18 cellular contexts compared by ENCODE assay signal in genomic region chr12:27213304-27213703, GRCh38. TPM values are rescaled to one million over a fixed set of nuclear protein-coding genes. Genes with fewer than 3 reads are reported as not detected.
DNase-seq lines count a peak whose midpoint lies in the region; ATAC-seq, FAIRE-seq and TF ChIP-seq lines count a peak whose summit lies in the region.
"Had no signal": no experiment of that assay in that cellular context is flagged by ENCODE, and none has a peak within 500 bp of the region (broad histone marks: within the 10 kb centered on the region; RNA-seq: fewer than 3 reads in every experiment).

No MANE protein-coding gene starts in this region.

- peak overlapping the region; percentile 53 for H3K27ac ChIP-seq in OCI-LY3 (ENCODE audit: low read length)
- H3K27ac ChIP-seq in hepatocyte = peak overlapping the region; percentile 17
- peak overlapping the region; percentile 91 for H3K27ac ChIP-seq in HepG2 (ENCODE audit: extremely low read length, insufficient read depth, low read length)
- H3K27ac ChIP-seq in ovary = no peak overlapping the region

- intact Hi-C loops in HepG2 (cut with micrococcal nuclease; ENCODE audit: unreplicated experiment) = no loop called here
- intact Hi-C loops in ovary (cut with DNase I) = no loop called here

- H4K20me1 ChIP-seq in OCI-LY3 (ENCODE audit: insufficient read depth, low read length) = no peaks in the 10 kb centered on the region
- no peaks in the 10 kb centered on the region for H4K20me1 ChIP-seq in hepatocyte (ENCODE audit: insufficient read depth, poor library complexity, severe bottlenecking)
- no peaks in the 10 kb centered on the region for H4K20me1 ChIP-seq in HepG2 (ENCODE audit: insufficient read depth, low read length)

- no peaks in the 10 kb centered on the region for H3K9me2 ChIP-seq in hepatocyte (replicated peaks; ENCODE audit: insufficient read depth)

- 75% methylated on average over 2 of the region's 2 CpGs for WGBS in hepatocyte (ENCODE audit: low lambda C conversion rate, missing lambda C conversion rate)
- 3% methylated on average over 2 of the region's 2 CpGs for WGBS in HepG2 (ENCODE audit: low lambda C conversion rate)
- 84 to 89% (median 84%) methylated on average over 2 of the region's 2 CpGs for WGBS in ovary, 3 donors

- BruUV-seq in HepG2 (replicated peaks; lab: Mats Ljungman, UMichigan) = no TSS peak

- no peak for TF ChIP-seq CTCF in OCI-LY3 (IDR thresholded peaks at IDR 0.05; ENCODE audit: low read depth, low read length)
- TF ChIP-seq CTCF in hepatocyte (IDR thresholded peaks at IDR 0.05; ENCODE audit: poor library complexity) = no peak
- TF ChIP-seq CTCF in HepG2 (CRISPR knock-in tag; IDR thresholded peaks at IDR 0.05) = no peak
- TF ChIP-seq CTCF in ovary (IDR thresholded peaks at IDR 0.05) = no peak

- H3K4me2 ChIP-seq in OCI-LY3 (ENCODE audit: low read length) = peak overlapping the region; percentile 23
- H3K4me2 ChIP-seq in hepatocyte = no peak overlapping the region
- H3K4me2 ChIP-seq in HepG2 (ENCODE audit: low read depth, low read length) = peak overlapping the region; percentile 89

- POLR2A ChIA-PET in HepG2 (lab: Yijun Ruan, JAX) = interaction anchor here (0.6 to 1.8 kb wide), 4 partner anchors 11 to 89 kb away, joined by 3 to 4 read pairs (median 4); partner anchors contain the start of gene STK38L

- CTCF ChIA-PET in HepG2 (lab: Yijun Ruan, JAX; ENCODE audit: low intra/inter-chr PET ratio, low total read pairs) = no interaction called here

- H3K79me2 ChIP-seq in OCI-LY3 (ENCODE audit: low read length) (no peaks in the 10 kb centered on the region), hepatocyte (no peaks in the 10 kb centered on the region), HepG2 (ENCODE audit: insufficient read depth, low read length) (no peaks in the 10 kb centered on the region)

- H2AFZ ChIP-seq in OCI-LY3 (ENCODE audit: low read depth, low read length) (peak overlapping the region; percentile 48; the same call in 1 of the 2 replicates), hepatocyte (no peak overlapping the region), HepG2 (ENCODE audit: low read length) (no peak overlapping the region)

- H3K9ac ChIP-seq in OCI-LY3 (ENCODE audit: low read length) = peak overlapping the region; percentile 33; the same call in 1 of the 2 replicates
- no peak overlapping the region; the same call in 1 of the 2 replicates for H3K9ac ChIP-seq in HepG2 (ENCODE audit: insufficient read depth, low read depth, low read length)

- peaks cover 13% of the 10 kb centered on the region; the same call in 1 of the 2 replicates for H3K9me3 ChIP-seq in OCI-LY3 (ENCODE audit: insufficient read depth, low read length)
- H3K9me3 ChIP-seq in hepatocyte (ENCODE audit: low read depth) = no peaks in the 10 kb centered on the region
- no peaks in the 10 kb centered on the region for H3K9me3 ChIP-seq in HepG2 (ENCODE audit: low read length)
- H3K9me3 ChIP-seq in ovary = no peaks in the 10 kb centered on the region
- H3K9me3 ChIP-seq: BE2C had no signal

- H3K27me3 ChIP-seq in OCI-LY3 (ENCODE audit: low read depth, low read length) (no peaks in the 10 kb centered on the region), hepatocyte (no peaks in the 10 kb centered on the region), HepG2 (ENCODE audit: control insufficient read depth in 1 of 2, insufficient read depth in 2 of 2, low read length in 2 of 2) (no peaks in the 10 kb centered on the region), ovary (no peaks in the 10 kb centered on the region)
- H3K27me3 ChIP-seq: BE2C had no signal

- DNase-seq in hepatocyte (ENCODE audit: low spot score) (no peak), HepG2 (ENCODE audit: low spot score) (peak; percentile 13), SK-N-DZ (ENCODE audit: low spot score) (no peak), ovary (no peak)
- DNase-seq: ACHN; BE2C; C1 segment of cervical spinal cord; CD4-positive, CD25-positive, alpha-beta regulatory T cell; CD8-positive, alpha-beta memory T cell; COR-L47; DMS 273 treated with DMSO at 0.1 percent for 48 hours; GOT3; H7; HFFc6 had no signal

- peak; percentile 49 for FAIRE-seq in HepG2 (lab: Jason Lieb, UNC)
- FAIRE-seq: A204.1, G401.6 had no signal

- TF ChIP-seq RAD21 in HepG2 (CRISPR knock-in tag; IDR thresholded peaks at IDR 0.05) = no peak

- ATAC-seq in HepG2 (peak; percentile 14), HG03175 (IDR thresholded peaks at IDR 0.05; ENCODE audit: unreplicated experiment) (no peak)

- H3K36me3 ChIP-seq in OCI-LY3 (replicated peaks; ENCODE audit: low read depth, low read length) (peaks cover 16% of the 10 kb centered on the region), hepatocyte (replicated peaks; ENCODE audit: insufficient read depth, low read depth) (no peaks in the 10 kb centered on the region), HepG2 (replicated peaks in 1 of 2; ENCODE audit: control insufficient read depth in 1 of 2, insufficient read depth in 2 of 2, low read length in 2 of 2) (no peaks in the 10 kb centered on the region), ovary (no peaks in the 10 kb centered on the region)
- H3K36me3 ChIP-seq: BE2C had no signal

- TF ChIP-seq EP300 in HepG2 (IDR thresholded peaks at IDR 0.05; ENCODE audit: low read depth in 2 of 2, low read length in 2 of 2) (no peak), HepG2 (CRISPR knock-in tag; IDR thresholded peaks at IDR 0.05; ENCODE audit: borderline replicate concordance) (no peak), ovary (IDR thresholded peaks at IDR 0.05) (no peak)

- peaks cover 59% of the 10 kb centered on the region for H3K4me1 ChIP-seq in OCI-LY3 (ENCODE audit: low read length)
- H3K4me1 ChIP-seq in hepatocyte (ENCODE audit: insufficient read depth) = peaks cover 4% of the 10 kb centered on the region
- H3K4me1 ChIP-seq in HepG2 (ENCODE audit: insufficient read depth, low read length) = peaks cover 23% of the 10 kb centered on the region
- H3K4me1 ChIP-seq in ovary (ENCODE audit: insufficient read depth) = no peaks in the 10 kb centered on the region
- H3K4me1 ChIP-seq: BE2C had no signal

- in situ Hi-C loops in HepG2 (cut with HindIII; ENCODE audit: extremely low pct_ligation_motif_present, low pct_unique_long_range_greater_than_20kb) = no loop called here

- TF ChIP-seq POLR2A in HepG2 (IDR thresholded peaks at IDR 0.05; ENCODE audit: insufficient read depth in 1 of 2, low read depth in 2 of 2, low read length in 2 of 2) = no peak
- no peak for TF ChIP-seq POLR2A in ovary (IDR thresholded peaks at IDR 0.05)

- H3K4me3 ChIP-seq in OCI-LY3 (ENCODE audit: low read length) (no peak overlapping the region), hepatocyte (no peak overlapping the region), HepG2 (replicated peaks in 1 of 3; ENCODE audit: insufficient read depth in 1 of 3, low read depth in 2 of 3, low read length in 3 of 3) (peak overlapping the region; percentile 24 to 72 (median 57); a peak in 4 of 6 replicates), ovary (no peak overlapping the region)

TF ChIP-seq in HepG2, 621 proteins besides CTCF, POLR2A, EP300 and RAD21 (continues in another document):
- TF ChIP-seq ZNF468 (CRISPR knock-in tag; IDR thresholded peaks at IDR 0.05) (no peak), MTF2 (CRISPR knock-in tag; IDR thresholded peaks at IDR 0.05; ENCODE audit: borderline replicate concordance) (no peak), ZNF317 (CRISPR knock-in tag; IDR thresholded peaks at IDR 0.05) (peak; percentile 25; the same call in 1 of the 2 replicates), HNF4A (CRISPR knock-in tag; IDR thresholded peaks at IDR 0.05) (peak; percentile 65), ZFP36L1 (CRISPR knock-in tag; IDR thresholded peaks at IDR 0.05) (no peak), ZNF205 (CRISPR knock-in tag; IDR thresholded peaks at IDR 0.05) (no peak)

RNA-seq across cellular contexts. Expression of gene STK38L, which starts 30.8 kb away (rescaled TPM):
- 34.2 and 36.7 TPM in 2 replicates for total RNA-seq in hepatocyte
- polyA plus RNA-seq in hepatocyte = 15.1 and 18.8 TPM in 2 replicates
- 26.4 and 50.0 TPM in 2 replicates for total RNA-seq in HepG2 (2016; rRNA removed; fragmentation: Illumina TruSeq; extraction: Trizol)
- 3.3 and 3.9 TPM in 2 replicates for total RNA-seq in HepG2 (2016; cell fraction: cytosol; rRNA removed; fragmentation: Illumina TruSeq; extraction: Trizol; ENCODE audit: low read depth)
- total RNA-seq in HepG2 (2016; cell fraction: insoluble cytoplasmic fraction; rRNA removed; fragmentation: Illumina TruSeq; extraction: Trizol) = 28.4 and 50.0 TPM in 2 replicates
- 9.2 and 9.5 TPM in 2 replicates for total RNA-seq in HepG2 (2016; cell fraction: membrane; rRNA removed; fragmentation: Illumina TruSeq; extraction: Trizol)
- total RNA-seq in HepG2 (2016; cell fraction: nucleus; rRNA removed; fragmentation: Illumina TruSeq; extraction: Trizol) = 16.6 and 22.0 TPM in 2 replicates
- polyA plus RNA-seq in HepG2 (2011; rRNA removed) = 5.6 and 6.1 TPM in 2 replicates
- polyA plus RNA-seq in HepG2 (2011; cell fraction: cytosol; rRNA removed) = 1.7 and 2.9 TPM in 2 replicates
- 4.0 and 6.4 TPM in 2 replicates for polyA plus RNA-seq in HepG2 (2011; cell fraction: nucleus; rRNA removed)
- 9.9 and 10.9 TPM in 2 replicates for polyA plus RNA-seq in HepG2 (2012)
- 1.5 and 2.2 TPM in 2 replicates for polyA plus RNA-seq in HepG2 (2016; cell fraction: cytosol; fragmentation: Illumina TruSeq; extraction: Trizol; ENCODE audit: low read depth)
- polyA plus RNA-seq in HepG2 (2016; cell fraction: insoluble cytoplasmic fraction; fragmentation: Illumina TruSeq; extraction: Trizol; ENCODE audit: low read depth) = 24.1 and 27.8 TPM in 2 replicates
- polyA plus RNA-seq in HepG2 (2016; cell fraction: membrane; fragmentation: Illumina TruSeq; extraction: Trizol; ENCODE audit: low read depth) = 4.4 and 5.5 TPM in 2 replicates
- polyA plus RNA-seq in HepG2 (2016; cell fraction: nucleus; fragmentation: Illumina TruSeq; extraction: Trizol; ENCODE audit: insufficient read depth, low read depth) = 16.5 and 18.5 TPM in 2 replicates
- polyA minus RNA-seq in HepG2 (2011; rRNA and poly(A)+ RNA removed; ENCODE audit: low replicate concordance) = 2.7 and 5.1 TPM in 2 replicates
- polyA minus RNA-seq in HepG2 (2011; cell fraction: cytosol; rRNA and poly(A)+ RNA removed) = 6.2 and 11.1 TPM in 2 replicates
- 17.9 and 20.6 TPM in 2 replicates for polyA minus RNA-seq in HepG2 (2011; cell fraction: nucleus; rRNA and poly(A)+ RNA removed)
- 20.5 and 21.1 TPM in 2 replicates for polyA plus RNA-seq in SK-N-DZ (2014; cell fraction: cytosol; rRNA removed)
- polyA plus RNA-seq in SK-N-DZ (2014; cell fraction: nucleus; rRNA removed) = 25.2 and 27.7 TPM in 2 replicates
- total RNA-seq in ovary = 10 to 100 TPM; 13.4 to 23.6 (median 16.8) TPM
- polyA plus RNA-seq in ovary = 10 to 100 TPM in 1 of 2 donors, 1 to 10 TPM in 1; 7.4 to 24.7 TPM

Comparison
In these comparisons a context has a peak if more than half of its experiments do, and no peak if none do; other contexts are left out.
1. H3K27ac ChIP-seq: peak in OCI-LY3 (single experiment), hepatocyte (single experiment) and HepG2 (single experiment); none in ovary (0 of 2).
2. H3K4me3 ChIP-seq: peak in HepG2 (3 of 3); none in OCI-LY3 (single experiment), hepatocyte (single experiment) and ovary (single experiment).